8 cellular contexts compared by ENCODE assay signal in the genomic region with DNA sequence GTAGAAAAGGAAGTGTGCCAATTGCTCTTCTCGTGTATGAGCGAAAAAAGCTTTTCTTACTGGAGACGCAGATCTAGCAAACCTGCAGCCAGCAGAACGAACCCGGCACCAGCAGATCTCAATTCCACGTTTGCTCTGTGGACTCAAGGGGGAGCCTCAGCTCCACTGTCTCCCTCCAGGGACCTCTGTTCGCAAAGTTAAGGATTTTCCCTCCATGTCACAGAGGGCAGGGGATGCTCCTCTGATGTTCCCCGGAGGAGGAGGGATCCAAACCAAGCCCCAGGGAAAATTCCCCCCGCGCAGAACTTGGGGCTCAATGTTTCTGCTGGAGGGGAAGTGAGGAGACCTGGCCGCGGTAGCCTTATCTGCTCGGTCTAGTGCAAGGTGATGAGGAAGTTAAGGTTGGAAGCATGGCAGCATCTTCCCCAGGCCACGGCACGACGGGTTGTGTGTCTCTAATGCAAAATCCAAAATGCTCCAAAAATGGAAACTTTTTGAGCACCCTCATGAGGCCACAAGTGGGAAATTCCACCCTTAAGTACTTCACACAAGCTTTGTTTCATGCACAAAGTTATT. TPM values are rescaled to one million over a fixed set of nuclear protein-coding genes. Genes with fewer than 3 reads are reported as not detected.
DNase-seq lines count a peak whose midpoint lies in the region; ATAC-seq and TF ChIP-seq lines count a peak whose summit lies in the region.

No MANE protein-coding gene starts in this region.

- no peaks in the 10 kb centered on the region for H3K9me3 ChIP-seq in smooth muscle cell (replicated peaks; ENCODE audit: low read depth)

- H3K27ac ChIP-seq in smooth muscle cell (ENCODE audit: low read depth): no peak overlapping the region

- H3K4me3 ChIP-seq in smooth muscle cell (no peak overlapping the region), lower leg skin (ENCODE audit: low read depth, poor library complexity, severe bottlenecking) (no peak overlapping the region)

- ATAC-seq in SK-N-SH treated with all-trans-retinoic acid at 6 μM for 48 hours: peak; percentile 60
- ATAC-seq in left cardiac atrium: peak; percentile 82 to 83
- no peak for ATAC-seq in GM18505 (IDR thresholded peaks at IDR 0.05; ENCODE audit: unreplicated experiment)

- TF ChIP-seq CTCF in GM13977 (IDR thresholded peaks at IDR 0.05; ENCODE audit: extremely low read depth, insufficient read depth, missing control alignments): peak; percentile 56
- peak; percentile 32 for TF ChIP-seq CTCF in smooth muscle cell (IDR thresholded peaks at IDR 0.05; ENCODE audit: borderline replicate concordance, insufficient read depth, poor library complexity, severe bottlenecking)
- no peak for TF ChIP-seq CTCF in lower leg skin (IDR thresholded peaks at IDR 0.05)

- DNase-seq in GM13977 (ENCODE audit: low spot score): peak; percentile 35
- peak; percentile 41 for DNase-seq in left cardiac atrium
- DNase-seq in smooth muscle cell (lab: John Stamatoyannopoulos, UW; ENCODE audit: unreplicated experiment): no peak
- no peak for DNase-seq in lower leg skin (ENCODE audit: low spot score in 2 of 2)
- DNase-seq in activated CD4-positive, alpha-beta T cell treated with anti-CD3 and anti-CD28 coated beads, Interleukin-2, amount 50 U/mL, for 48 hours: no peak
- no peak for DNase-seq in NCI-H146 treated with DMSO at 0.1 percent for 48 hours (lab: John Stamatoyannopoulos, UW; ENCODE audit: unreplicated experiment)

- peaks cover 11% of the 10 kb centered on the region for H3K4me1 ChIP-seq in smooth muscle cell (ENCODE audit: low read depth)

- in situ Hi-C loops in GM13977 (cut with MboI; ENCODE audit: low pct_unique_long_range_greater_than_20kb, low sequenced_read_pairs, unreplicated experiment): no loop called here

- no peak overlapping the region for H2AFZ ChIP-seq in smooth muscle cell (ENCODE audit: low read depth)

- no peaks in the 10 kb centered on the region for H3K36me3 ChIP-seq in smooth muscle cell (ENCODE audit: low read depth)

- no peak overlapping the region for H3K9ac ChIP-seq in smooth muscle cell (ENCODE audit: low read depth)

- H3K27me3 ChIP-seq in smooth muscle cell (ENCODE audit: low read depth): no peaks in the 10 kb centered on the region

- H3K4me2 ChIP-seq in smooth muscle cell: no peak overlapping the region

- WGBS in smooth muscle cell (ENCODE audit: low lambda C conversion rate): 76% methylated on average over 16 of the region's 16 CpGs
- WGBS in lower leg skin, 2 donors: 58 to 64% methylated on average over 16 of the region's 16 CpGs

- TF ChIP-seq POLR2A in lower leg skin (IDR thresholded peaks at IDR 0.05): no peak
- TF ChIP-seq POLR2A in GM18505 (IDR thresholded peaks at IDR 0.05; ENCODE audit: borderline replicate concordance, extremely low read depth, insufficient read depth, insufficient read length): no peak

- peaks cover 3% of the 10 kb centered on the region for H3K79me2 ChIP-seq in smooth muscle cell (ENCODE audit: low read depth)

- intact Hi-C loops in left cardiac atrium (cut with DNase I) (loop anchor here (1.0 to 5.0 kb wide), 3 partner anchors 35 to 115 kb away; no protein-coding TSS in a partner anchor), lower leg skin (cut with DNase I; ENCODE audit: low total_unique reads) (no loop called here)

- peaks cover 10% of the 10 kb centered on the region for H4K20me1 ChIP-seq in smooth muscle cell (ENCODE audit: low read depth)

- H3F3A ChIP-seq in smooth muscle cell (ENCODE audit: low read depth): peaks cover 3% of the 10 kb centered on the region

TF ChIP-seq in SK-N-SH treated with all-trans-retinoic acid at 6 μM for 48 hours, 23 proteins besides CTCF, POLR2A, EP300 and RAD21:
- no peak for TF ChIP-seq PPARA (CRISPR knock-in tag; IDR thresholded peaks at IDR 0.05; ENCODE audit: borderline replicate concordance)
- TF ChIP-seq TCF4 (CRISPR knock-in tag; IDR thresholded peaks at IDR 0.05; ENCODE audit: borderline replicate concordance): no peak
- TF ChIP-seq SNAI2 (CRISPR knock-in tag; IDR thresholded peaks at IDR 0.05): no peak
- TF ChIP-seq RARB (CRISPR knock-in tag; IDR thresholded peaks at IDR 0.05): no peak
- no peak for TF ChIP-seq ISL1 (CRISPR knock-in tag; IDR thresholded peaks at IDR 0.05)
- TF ChIP-seq, protein P1, sequence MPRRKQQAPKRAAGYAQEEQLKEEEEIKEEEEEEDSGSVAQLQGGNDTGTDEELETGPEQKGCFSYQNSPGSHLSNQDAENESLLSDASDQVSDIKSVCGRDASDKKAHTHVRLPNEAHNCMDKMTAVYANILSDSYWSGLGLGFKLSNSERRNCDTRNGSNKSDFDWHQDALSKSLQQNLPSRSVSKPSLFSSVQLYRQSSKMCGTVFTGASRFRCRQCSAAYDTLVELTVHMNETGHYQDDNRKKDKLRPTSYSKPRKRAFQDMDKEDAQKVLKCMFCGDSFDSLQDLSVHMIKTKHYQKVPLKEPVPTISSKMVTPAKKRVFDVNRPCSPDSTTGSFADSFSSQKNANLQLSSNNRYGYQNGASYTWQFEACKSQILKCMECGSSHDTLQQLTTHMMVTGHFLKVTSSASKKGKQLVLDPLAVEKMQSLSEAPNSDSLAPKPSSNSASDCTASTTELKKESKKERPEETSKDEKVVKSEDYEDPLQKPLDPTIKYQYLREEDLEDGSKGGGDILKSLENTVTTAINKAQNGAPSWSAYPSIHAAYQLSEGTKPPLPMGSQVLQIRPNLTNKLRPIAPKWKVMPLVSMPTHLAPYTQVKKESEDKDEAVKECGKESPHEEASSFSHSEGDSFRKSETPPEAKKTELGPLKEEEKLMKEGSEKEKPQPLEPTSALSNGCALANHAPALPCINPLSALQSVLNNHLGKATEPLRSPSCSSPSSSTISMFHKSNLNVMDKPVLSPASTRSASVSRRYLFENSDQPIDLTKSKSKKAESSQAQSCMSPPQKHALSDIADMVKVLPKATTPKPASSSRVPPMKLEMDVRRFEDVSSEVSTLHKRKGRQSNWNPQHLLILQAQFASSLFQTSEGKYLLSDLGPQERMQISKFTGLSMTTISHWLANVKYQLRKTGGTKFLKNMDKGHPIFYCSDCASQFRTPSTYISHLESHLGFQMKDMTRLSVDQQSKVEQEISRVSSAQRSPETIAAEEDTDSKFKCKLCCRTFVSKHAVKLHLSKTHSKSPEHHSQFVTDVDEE (CRISPR knock-in tag; IDR thresholded peaks at IDR 0.05): no peak
- no peak for TF ChIP-seq ESRRG (CRISPR knock-in tag; IDR thresholded peaks at IDR 0.05)
- no peak for TF ChIP-seq OSR1 (CRISPR knock-in tag; IDR thresholded peaks at IDR 0.05)
- TF ChIP-seq ZNF8 (CRISPR knock-in tag; IDR thresholded peaks at IDR 0.05): no peak
- TF ChIP-seq ZNF565 (CRISPR knock-in tag; conservative IDR thresholded peaks at IDR 0.05; ENCODE audit: low read depth): no peak
- TF ChIP-seq ZNF70 (CRISPR knock-in tag; IDR thresholded peaks at IDR 0.05): no peak

RNA-seq across cellular contexts. Expression of a gene that starts 9.0 kb away (rescaled TPM):
- total RNA-seq in left cardiac atrium (10 to 100 TPM; 11.5 to 12.0 TPM), smooth muscle cell (12.7 and 15.0 TPM in 2 replicates), lower leg skin (10 to 100 TPM; 10.5 to 18.6 (median 12.8) TPM)
- polyA plus RNA-seq in smooth muscle cell: 5.8 and 16.3 TPM in 2 replicates

RNA-seq across cellular contexts. Expression of a gene that starts 12.4 kb away (rescaled TPM):
- 10 to 100 TPM; 14.6 to 17.6 TPM for total RNA-seq in left cardiac atrium
- total RNA-seq in smooth muscle cell: 11.2 and 16.8 TPM in 2 replicates
- 32.4 and 43.6 TPM in 2 replicates for polyA plus RNA-seq in smooth muscle cell
- total RNA-seq in lower leg skin: 10 to 100 TPM; 40.5 to 88.4 (median 60.6) TPM

RNA-seq across cellular contexts. Expression of a gene that starts 48.2 kb away (rescaled TPM):
- total RNA-seq in left cardiac atrium (1 to 10 TPM; 8.7 to 9.2 TPM), smooth muscle cell (9.8 and 19.5 TPM in 2 replicates), lower leg skin (100 to 1,000 TPM; 104 to 169 (median 139) TPM)
- 6.0 and 7.9 TPM in 2 replicates for polyA plus RNA-seq in smooth muscle cell

Comparison
In these comparisons a context has a peak if more than half of its experiments do, and no peak if none do; other contexts are left out.
1. DNase-seq: peak in GM13977 (single experiment) and left cardiac atrium (single experiment); none in smooth muscle cell (single experiment), lower leg skin (0 of 2), activated CD4-positive, alpha-beta T cell treated with anti-CD3 and anti-CD28 coated beads, Interleukin-2, amount 50 U/mL, for 48 hours (0 of 2) and NCI-H146 treated with DMSO at 0.1 percent for 48 hours (single experiment).
2. CTCF ChIP-seq: peak in GM13977 (single experiment) and smooth muscle cell (single experiment); none in lower leg skin (0 of 3).